In the genomic region with DNA sequence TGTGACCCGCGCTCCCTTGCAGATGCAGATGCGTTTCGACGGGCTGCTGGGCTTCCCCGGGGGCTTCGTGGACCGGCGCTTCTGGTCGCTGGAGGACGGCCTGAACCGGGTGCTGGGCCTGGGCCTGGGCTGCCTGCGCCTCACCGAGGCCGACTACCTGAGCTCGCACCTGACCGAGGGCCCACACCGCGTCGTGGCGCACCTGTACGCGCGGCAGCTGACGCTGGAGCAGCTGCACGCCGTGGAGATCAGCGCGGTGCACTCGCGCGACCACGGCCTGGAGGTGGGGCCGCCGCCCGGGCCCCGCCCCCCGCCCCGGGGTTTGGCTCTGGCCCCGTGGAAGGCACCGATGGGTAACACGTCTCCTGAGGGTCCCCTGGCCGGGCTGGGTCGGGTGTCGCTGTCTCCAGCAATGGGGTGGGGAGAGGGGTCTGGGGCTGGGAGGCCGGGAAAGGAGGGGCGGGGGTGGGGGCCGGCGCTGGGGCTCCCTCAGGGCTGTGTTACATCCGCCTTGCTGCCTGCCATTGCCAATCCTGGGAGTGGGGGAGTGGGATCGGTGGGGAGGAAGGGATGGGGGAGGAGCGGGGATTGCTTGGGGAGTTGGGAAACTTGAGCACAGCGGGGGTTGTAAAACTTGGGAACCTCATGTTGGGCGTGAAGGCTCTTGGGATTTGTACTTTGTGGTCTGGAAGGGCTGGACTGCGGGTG, we compare ENCODE assay signal across 8 cellular contexts. TPM values are rescaled to one million over a fixed set of nuclear protein-coding genes. Genes with fewer than 3 reads are reported as not detected.
DNase-seq lines count a peak whose midpoint lies in the region; TF ChIP-seq lines count a peak whose summit lies in the region.

No MANE protein-coding gene starts in this region.

- peak overlapping the region; percentile 99 for H3K9ac ChIP-seq in neuronal stem cell (ENCODE audit: low read depth, low read length, poor library complexity)

- H3K27ac ChIP-seq in neuronal stem cell (replicated peaks; ENCODE audit: low read length) = no peak overlapping the region

- no peak overlapping the region for H2BK12ac ChIP-seq in neuronal stem cell (ENCODE audit: low read length)

- DNase-seq in AG09309 (ENCODE audit: low read depth) (peak; percentile 24), GM20000 (ENCODE audit: low spot score) (peak; percentile 88), NCI-H1105 treated with DMSO at 0.1 percent for 48 hours (lab: John Stamatoyannopoulos, UW) (peak; percentile 10), foreskin fibroblast (peak; percentile 44 to 77), neuronal stem cell (ENCODE audit: low spot score) (no peak), NCI-H1436 treated with DMSO at 0.1 percent for 48 hours (lab: John Stamatoyannopoulos, UW) (no peak), T1000 (lab: John Stamatoyannopoulos, UW) (no peak)
- peak; percentile 84 for DNase-seq in activated effector memory CD4-positive, alpha-beta T cell treated with anti-CD3 and anti-CD28 coated beads, Interleukin-2, amount 50 U/mL, for 16 hours

- H3K23ac ChIP-seq in neuronal stem cell (ENCODE audit: low read depth, low read length, poor library complexity) = peak overlapping the region; percentile 100

- H2BK120ac ChIP-seq in neuronal stem cell (ENCODE audit: low read depth, low read length) = no peak overlapping the region

- H2BK5ac ChIP-seq in neuronal stem cell (ENCODE audit: low read length) = peak overlapping the region; percentile 24

- peak overlapping the region; percentile 99 for H3K14ac ChIP-seq in neuronal stem cell (ENCODE audit: low read length)

- WGBS in neuronal stem cell (ENCODE audit: extremely low coverage in 2 of 2, insufficient read length in 2 of 2, insufficient replicate concordance in 1 of 2), 2 donors = no CpG with 5 or more reads among the region's 55 CpGs

- H4K91ac ChIP-seq in neuronal stem cell (ENCODE audit: low read depth, low read length, poor library complexity) = no peak overlapping the region

- no peak overlapping the region for H4K8ac ChIP-seq in neuronal stem cell (ENCODE audit: low read depth, low read length)

- H3K4me3 ChIP-seq in AG09309 (ENCODE audit: control insufficient read depth, low read depth, low read length) = peak overlapping the region; percentile 70
- H3K4me3 ChIP-seq in foreskin fibroblast (ENCODE audit: low read depth in 1 of 2, low read length in 2 of 2) = peak overlapping the region; percentile 77 to 86
- peak overlapping the region; percentile 99 to 100 for H3K4me3 ChIP-seq in neuronal stem cell (ENCODE audit: low read length in 2 of 2)

- peak overlapping the region; percentile 96 for H2AFZ ChIP-seq in neuronal stem cell (ENCODE audit: low read length)

- H3K27me3 ChIP-seq in neuronal stem cell (ENCODE audit: control insufficient read depth in 3 of 3, insufficient read depth in 3 of 3, low read depth in 1 of 3, low read length in 3 of 3) = no peaks in the 10 kb centered on the region

- H3K4me1 ChIP-seq in neuronal stem cell (ENCODE audit: control insufficient read depth in 2 of 2, insufficient read depth in 1 of 2, low read depth in 1 of 2, low read length in 2 of 2) = peaks cover 8 to 10% of the 10 kb centered on the region in 2 donors

- TF ChIP-seq CTCF in AG09309 (IDR thresholded peaks at IDR 0.05; ENCODE audit: control insufficient read depth, insufficient read depth, low read depth, low read length, missing control alignments) (no peak), GM20000 (IDR thresholded peaks at IDR 0.05; ENCODE audit: extremely low read depth, missing control alignments) (no peak), foreskin fibroblast (IDR thresholded peaks at IDR 0.05; ENCODE audit: low read depth, low read length) (no peak)

- peaks cover 36 to 52% of the 10 kb centered on the region in 2 donors for H3K36me3 ChIP-seq in neuronal stem cell (replicated peaks in 1 of 2; ENCODE audit: control insufficient read depth in 2 of 2, insufficient read depth in 2 of 2, low read length in 2 of 2)

- peak overlapping the region; percentile 98 for H3K18ac ChIP-seq in neuronal stem cell (ENCODE audit: low read length)

- H3K4me2 ChIP-seq in neuronal stem cell (ENCODE audit: insufficient read depth, low read length, poor library complexity, severe bottlenecking) = peak overlapping the region; percentile 91

- peaks cover 12% of the 10 kb centered on the region for H3K79me1 ChIP-seq in neuronal stem cell (ENCODE audit: low read depth, low read length)

- H3K4ac ChIP-seq in neuronal stem cell (ENCODE audit: low read length) = peak overlapping the region; percentile 97

- H3K9me3 ChIP-seq in neuronal stem cell (replicated peaks in 1 of 2; ENCODE audit: control insufficient read depth in 2 of 2, insufficient read depth in 1 of 2, low read depth in 1 of 2, low read length in 2 of 2) = peaks cover 0 to 2% of the 10 kb centered on the region in 2 donors

- H2BK15ac ChIP-seq in neuronal stem cell (ENCODE audit: low read length) = peak overlapping the region; percentile 67

- peak overlapping the region; percentile 99 for H2AK5ac ChIP-seq in neuronal stem cell (ENCODE audit: low read depth, low read length)

RNA-seq across cellular contexts. Expression of a gene that starts 0.7 kb away (rescaled TPM):
- polyA plus RNA-seq in neuronal stem cell (2013, experiment 1 of 2) = 24.6 TPM
- 25.4 TPM for polyA plus RNA-seq in neuronal stem cell (2013, experiment 2 of 2)

RNA-seq across cellular contexts. Expression of a gene that starts 40.0 kb away (rescaled TPM):
- polyA plus RNA-seq in neuronal stem cell (2013, experiment 1 of 2) = 10.9 TPM
- polyA plus RNA-seq in neuronal stem cell (2013, experiment 2 of 2) = 11.0 TPM

RNA-seq across cellular contexts. Expression of a gene that starts 40.2 kb away (rescaled TPM):
- polyA plus RNA-seq in neuronal stem cell (2013, experiment 1 of 2) = 0.29 TPM
- polyA plus RNA-seq in neuronal stem cell (2013, experiment 2 of 2) = 0.17 TPM

Comparison
In these comparisons a context has a peak if more than half of its experiments do, and no peak if none do; other contexts are left out.
1. DNase-seq: peak in AG09309 (single experiment), GM20000 (single experiment), NCI-H1105 treated with DMSO at 0.1 percent for 48 hours (single experiment), activated effector memory CD4-positive, alpha-beta T cell treated with anti-CD3 and anti-CD28 coated beads, Interleukin-2, amount 50 U/mL, for 16 hours (single experiment) and foreskin fibroblast (2 of 2); none in neuronal stem cell (single experiment), NCI-H1436 treated with DMSO at 0.1 percent for 48 hours (single experiment) and T1000 (single experiment).
2. Peak in every context shown above with its lines, with median percentiles within 50 percentile points of each other: H3K4me3 ChIP-seq.